Comparison of ENCODE assay signal across 18 cellular contexts in the genomic region with DNA sequence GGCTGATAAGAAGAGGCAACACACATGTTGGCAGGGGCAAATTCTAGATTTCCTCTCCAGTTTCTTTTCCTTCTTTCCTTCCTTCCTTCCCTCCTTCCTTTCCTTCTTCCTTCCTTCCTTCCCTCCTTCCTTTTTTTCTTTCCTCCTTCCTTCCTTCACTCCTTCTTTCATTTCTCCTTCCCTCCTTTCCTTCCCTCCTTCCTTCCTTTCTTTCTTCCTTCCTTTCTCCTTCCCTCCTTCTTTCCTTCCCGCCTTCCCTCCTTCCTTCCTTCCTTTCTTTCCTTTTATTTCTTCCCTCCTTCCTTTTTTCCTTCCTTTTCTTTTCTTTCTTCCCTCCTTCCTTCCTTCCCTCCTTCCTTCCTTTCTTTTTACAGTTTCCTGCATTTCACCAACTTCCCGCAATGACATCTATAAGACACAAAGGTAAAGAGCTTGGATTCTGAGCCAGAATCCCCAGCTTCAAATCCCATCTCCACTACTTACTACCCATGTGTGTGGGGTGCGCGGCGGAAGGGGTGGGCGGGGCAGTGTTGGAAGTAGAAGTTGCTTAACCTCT.
"Had no signal": no experiment of that assay in that cellular context is flagged by ENCODE, and none has a peak within 500 bp of the region (broad histone marks: within the 10 kb centered on the region; RNA-seq: fewer than 3 reads in every experiment).

No MANE protein-coding gene starts in this region.

- DNase-seq: dorsolateral prefrontal cortex; effector CD4-positive, alpha-beta T cell; gastrocnemius medialis; head of caudate nucleus; left cardiac atrium; left lung; lower lobe of right lung; naive B cell; sigmoid colon; stimulated activated CD4-positive, alpha-beta T cell treated with anti-CD3 and anti-CD28 coated beads, Interleukin-2, amount 100 ng/mL, for 48 hours; stimulated activated naive B cell treated with anti-CD40 and anti-IgM and Interleukin-4, amounts not matched to agents 10 μg/mL and 1 μg/mL and 100 μg/mL, for 72 hours; transverse colon had no signal

- H3K27ac Mint-ChIP-seq: natural killer cell treated with Interleukin-12 subunit alpha and Interleukin-12 subunit beta and Interleukin-15 and Interleukin-18, amount 100 ng/mL, for 72 hours; stimulated activated naive B cell treated with anti-CD40 and anti-IgM and Interleukin-4, amounts not matched to agents 10 μg/mL and 1 μg/mL and 100 μg/mL, for 72 hours; stimulated activated naive CD8-positive, alpha-beta T cell treated with anti-CD3 and anti-CD28 coated beads, Interleukin-15, Interleukin-2, amounts not matched to agents 100 ng/mL and 50 ng/mL, for 24 hours had no signal

- H3K4me3 Mint-ChIP-seq: naive B cell; natural killer cell treated with Interleukin-12 subunit alpha and Interleukin-12 subunit beta and Interleukin-15 and Interleukin-18, amount 100 ng/mL, for 72 hours; neural crest cell; stimulated activated naive B cell treated with anti-CD40 and anti-IgM and Interleukin-4, amounts not matched to agents 10 μg/mL and 1 μg/mL and 100 μg/mL, for 72 hours; stimulated activated naive CD8-positive, alpha-beta T cell treated with anti-CD3 and anti-CD28 coated beads, Interleukin-15, Interleukin-2, amounts not matched to agents 100 ng/mL and 50 ng/mL, for 24 hours had no signal

- H3K27me3 ChIP-seq: dorsolateral prefrontal cortex, gastrocnemius medialis, left lung, neutrophil, pancreas, sigmoid colon, transverse colon had no signal

- ATAC-seq: gastrocnemius medialis; left cardiac atrium; left lung; lower lobe of right lung; natural killer cell treated with Interleukin-12 subunit alpha and Interleukin-12 subunit beta and Interleukin-15 and Interleukin-18, amount 100 ng/mL, for 72 hours; stimulated activated naive B cell treated with anti-CD40 and anti-IgM and Interleukin-4, amounts not matched to agents 10 μg/mL and 1 μg/mL and 100 μg/mL, for 72 hours had no signal

- H3K27ac ChIP-seq: left lung, lower lobe of right lung, neutrophil, transverse colon had no signal

- H3K9me3 ChIP-seq: gastrocnemius medialis, left lung, lower lobe of right lung, neutrophil, pancreas, sigmoid colon, thoracic aorta, transverse colon had no signal

- H3K27me3 Mint-ChIP-seq: naive B cell; stimulated activated naive B cell treated with anti-CD40 and anti-IgM and Interleukin-4, amounts not matched to agents 10 μg/mL and 1 μg/mL and 100 μg/mL, for 72 hours; stimulated activated naive CD8-positive, alpha-beta T cell treated with anti-CD3 and anti-CD28 coated beads, Interleukin-15, Interleukin-2, amounts not matched to agents 100 ng/mL and 50 ng/mL, for 24 hours had no signal

- H3K9me3 Mint-ChIP-seq: naive B cell; natural killer cell treated with Interleukin-12 subunit alpha and Interleukin-12 subunit beta and Interleukin-15 and Interleukin-18, amount 100 ng/mL, for 72 hours; neural crest cell; stimulated activated naive B cell treated with anti-CD40 and anti-IgM and Interleukin-4, amounts not matched to agents 10 μg/mL and 1 μg/mL and 100 μg/mL, for 72 hours; stimulated activated naive CD8-positive, alpha-beta T cell treated with anti-CD3 and anti-CD28 coated beads, Interleukin-15, Interleukin-2, amounts not matched to agents 100 ng/mL and 50 ng/mL, for 24 hours had no signal

- H3K4me3 ChIP-seq: dorsolateral prefrontal cortex, gastrocnemius medialis, left lung, lower lobe of right lung, pancreas, sigmoid colon, thoracic aorta, transverse colon had no signal

- H3K36me3 Mint-ChIP-seq: naive B cell; natural killer cell treated with Interleukin-12 subunit alpha and Interleukin-12 subunit beta and Interleukin-15 and Interleukin-18, amount 100 ng/mL, for 72 hours had no signal

- H3K36me3 ChIP-seq: gastrocnemius medialis, left lung, neutrophil, sigmoid colon, thoracic aorta, transverse colon had no signal
